ENCODE assay signal across 9 cellular contexts in the genomic region with DNA sequence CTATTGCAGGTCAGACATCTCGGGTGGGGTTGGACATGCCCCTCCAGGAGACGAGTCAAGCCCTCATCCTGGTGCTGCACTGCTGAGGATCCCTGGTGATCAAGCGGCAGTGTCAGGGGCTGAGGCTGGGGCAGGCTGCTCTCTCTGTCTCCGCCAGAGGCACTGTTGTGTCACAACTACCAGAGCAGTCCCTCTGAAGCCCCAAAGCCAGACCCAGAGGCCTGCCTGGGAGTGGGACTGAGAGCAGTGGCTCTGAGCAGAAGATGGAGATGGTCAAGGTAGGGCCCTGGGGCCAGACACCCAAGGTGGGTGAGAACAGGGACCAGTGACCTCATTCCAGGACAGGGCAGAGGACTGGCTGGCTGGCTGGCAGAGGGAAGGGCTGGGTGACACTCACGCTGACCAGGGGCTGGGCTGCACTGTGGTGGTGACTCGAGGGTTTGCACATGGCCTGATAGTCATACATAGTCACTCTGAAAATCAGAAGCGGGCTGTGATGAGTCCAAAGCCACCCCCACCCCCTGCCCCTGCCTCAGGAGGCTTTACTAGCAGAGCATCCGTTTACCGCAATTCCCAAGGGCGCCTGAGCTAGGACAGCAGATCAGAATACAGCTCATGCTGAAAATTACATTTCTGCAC.
A peak's percentile ranks its signal among the peaks of the same experiment; 100 is the strongest.
DNase-seq lines count a peak whose midpoint lies in the region; ATAC-seq and TF ChIP-seq lines count a peak whose summit lies in the region.
"Had no signal": no experiment of that assay in that cellular context is flagged by ENCODE, and none has a peak within 500 bp of the region (broad histone marks: within the 10 kb centered on the region; RNA-seq: fewer than 3 reads in every experiment).

No MANE protein-coding gene starts in this region.

- H3K4me3 ChIP-seq in BLaER1, result peak overlapping the region; percentile 61
- H3K4me3 ChIP-seq in RWPE2 (ENCODE audit: severe bottlenecking), result no peak overlapping the region
- H3K4me3 ChIP-seq: ascending aorta had no signal

- H3K4me1 ChIP-seq in BLaER1, result peaks cover 98% of the 10 kb centered on the region
- H3K4me1 ChIP-seq in RWPE2 (ENCODE audit: insufficient read depth, poor library complexity, severe bottlenecking), result no peaks in the 10 kb centered on the region

- H3K27me3 ChIP-seq in BLaER1 (no peaks in the 10 kb centered on the region), RWPE2 (ENCODE audit: insufficient read depth, poor library complexity, severe bottlenecking) (no peaks in the 10 kb centered on the region), layer of hippocampus (ENCODE audit: control insufficient read depth, insufficient read depth, low read length) (no peaks in the 10 kb centered on the region)
- H3K27me3 ChIP-seq: ascending aorta had no signal

- ATAC-seq in GM21360 (IDR thresholded peaks at IDR 0.05; ENCODE audit: unreplicated experiment) (peak; percentile 38), RWPE2 (ENCODE audit: low read depth) (no peak), HG03520 (IDR thresholded peaks at IDR 0.05; ENCODE audit: unreplicated experiment) (no peak), HG02610 (IDR thresholded peaks at IDR 0.05; ENCODE audit: unreplicated experiment) (no peak)

- peak overlapping the region; percentile 99 for H3K4me2 ChIP-seq in BLaER1

- peak; percentile 63 for DNase-seq in RWPE2 (ENCODE audit: low spot score)
- DNase-seq in NCI-H774 (lab: John Stamatoyannopoulos, UW), result no peak
- no peak for DNase-seq in kidney glomerular epithelial cell (lab: John Stamatoyannopoulos, UW)

- H3K36me3 ChIP-seq in BLaER1 (peaks cover 32% of the 10 kb centered on the region; the same call in 1 of the 2 replicates), RWPE2 (ENCODE audit: low read depth) (no peaks in the 10 kb centered on the region)
- H3K36me3 ChIP-seq: ascending aorta had no signal

- peak overlapping the region; percentile 97 for H3K27ac ChIP-seq in BLaER1
- H3K27ac ChIP-seq in RWPE2 (ENCODE audit: poor library complexity, severe bottlenecking), result no peak overlapping the region
- H3K27ac ChIP-seq in layer of hippocampus (ENCODE audit: low read depth, low read length), result peak overlapping the region; percentile 9
- H3K27ac ChIP-seq: ascending aorta had no signal

- no peaks in the 10 kb centered on the region for H4K20me1 ChIP-seq in BLaER1

- H3K9me3 ChIP-seq in BLaER1, result no peaks in the 10 kb centered on the region
- no peaks in the 10 kb centered on the region for H3K9me3 ChIP-seq in RWPE2 (ENCODE audit: severe bottlenecking)
- H3K9me3 ChIP-seq: ascending aorta had no signal

- peak overlapping the region; percentile 88 for H3K9ac ChIP-seq in BLaER1

- no peak for TF ChIP-seq CTCF in RWPE2 (IDR thresholded peaks at IDR 0.05; ENCODE audit: poor library complexity, severe bottlenecking)
